Comparison of ENCODE assay signal across 1 cellular context in the genomic region with DNA sequence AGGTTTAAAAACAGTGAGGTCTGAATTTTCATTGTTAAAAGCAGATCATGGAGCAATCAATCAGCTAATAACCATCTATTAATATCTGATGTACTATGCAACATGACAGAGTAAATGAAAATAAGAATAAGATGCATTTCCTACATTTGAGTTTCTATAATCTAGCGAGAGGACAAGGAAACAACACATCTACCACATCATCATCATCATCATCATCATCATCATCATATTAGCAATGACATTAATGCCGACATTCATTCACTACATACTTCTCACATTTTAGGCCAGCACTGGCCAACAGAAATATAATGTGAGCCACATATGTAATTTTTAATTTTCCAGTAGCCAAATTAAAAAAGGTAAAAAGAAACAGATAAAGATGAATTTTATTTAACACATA.
TF ChIP-seq lines count a peak whose summit lies in the region.

No MANE protein-coding gene starts in this region.

TF ChIP-seq in HEK293, 187 proteins besides CTCF, POLR2A, EP300 and RAD21 (continued from another document):
- TF ChIP-seq REST (tag by site-specific recombination; IDR thresholded peaks at IDR 0.05): no peak
